8 cellular contexts compared by ENCODE assay signal in genomic region chr20:10219452-10219791, GRCh38. TPM values are rescaled to one million over a fixed set of nuclear protein-coding genes. Genes with fewer than 3 reads are reported as not detected.
DNase-seq lines count a peak whose midpoint lies in the region; ATAC-seq and TF ChIP-seq lines count a peak whose summit lies in the region.

No MANE protein-coding gene starts in this region.

- H3K9me3 Mint-ChIP-seq in activated CD4-positive, alpha-beta memory T cell treated with anti-CD3 and anti-CD28 coated beads for 36 hours: peaks cover 4% of the 10 kb centered on the region

- CTCF ChIA-PET in activated CD4-positive, alpha-beta memory T cell treated with anti-CD3 and anti-CD28 coated beads for 36 hours (lab: Charles Lee): no interaction called here

- H3K36me3 ChIP-seq in ectodermal cell (ENCODE audit: control insufficient read depth, insufficient read depth, low read length): no peaks in the 10 kb centered on the region

- peak; percentile 79 for DNase-seq in GM13977 (ENCODE audit: low spot score)
- peak; percentile 64 for DNase-seq in NCI-H510A treated with DMSO at 0.1 percent for 48 hours (lab: John Stamatoyannopoulos, UW)
- DNase-seq in activated CD4-positive, alpha-beta memory T cell treated with anti-CD3 and anti-CD28 coated beads for 36 hours: peak; percentile 69
- peak; percentile 35 to 88 for DNase-seq in lower leg skin (ENCODE audit: low spot score in 2 of 2)
- peak; percentile 41 for DNase-seq in stimulated activated CD8-positive, alpha-beta memory T cell treated with anti-CD3 and anti-CD28 coated beads, Interleukin-15, amount 100 ng/mL, for 24 hours (ENCODE audit: low read depth)

- no peak overlapping the region for H3K4me3 Mint-ChIP-seq in activated CD4-positive, alpha-beta memory T cell treated with anti-CD3 and anti-CD28 coated beads for 36 hours

- peaks cover 45% of the 10 kb centered on the region for H3K27me3 Mint-ChIP-seq in activated CD4-positive, alpha-beta memory T cell treated with anti-CD3 and anti-CD28 coated beads for 36 hours

- peaks cover 5% of the 10 kb centered on the region for H3K4me1 ChIP-seq in ectodermal cell (ENCODE audit: control insufficient read depth, insufficient read depth, low read length)

- H3K9me3 ChIP-seq in ectodermal cell (ENCODE audit: control insufficient read depth, low read length): no peaks in the 10 kb centered on the region

- H3K4me1 Mint-ChIP-seq in activated CD4-positive, alpha-beta memory T cell treated with anti-CD3 and anti-CD28 coated beads for 36 hours (ENCODE audit: low read depth): peaks cover 15% of the 10 kb centered on the region

- TF ChIP-seq CTCF in GM13977 (IDR thresholded peaks at IDR 0.05; ENCODE audit: extremely low read depth, insufficient read depth, missing control alignments) (peak; percentile 11), lower leg skin (IDR thresholded peaks at IDR 0.05) (no peak)

- intact Hi-C loops in activated CD4-positive, alpha-beta memory T cell treated with anti-CD3 and anti-CD28 coated beads for 36 hours (cut with micrococcal nuclease): loop anchor here (2.0 to 10.0 kb wide), 2 partner anchors 125 to 131 kb away; no protein-coding TSS in a partner anchor
- intact Hi-C loops in lower leg skin (cut with DNase I; ENCODE audit: low total_unique reads): no loop called here

- no peaks in the 10 kb centered on the region for H3K36me3 Mint-ChIP-seq in activated CD4-positive, alpha-beta memory T cell treated with anti-CD3 and anti-CD28 coated beads for 36 hours

- ATAC-seq in HG03108 (IDR thresholded peaks at IDR 0.05; ENCODE audit: unreplicated experiment) (peak; percentile 69), GM21447 (IDR thresholded peaks at IDR 0.05; ENCODE audit: unreplicated experiment) (no peak)

- H3K27ac Mint-ChIP-seq in activated CD4-positive, alpha-beta memory T cell treated with anti-CD3 and anti-CD28 coated beads for 36 hours: no peak overlapping the region

- in situ Hi-C loops in GM13977 (cut with MboI; ENCODE audit: low pct_unique_long_range_greater_than_20kb, low sequenced_read_pairs, unreplicated experiment): no loop called here

- no peak for TF ChIP-seq POLR2A in lower leg skin (IDR thresholded peaks at IDR 0.05)

- POLR2A ChIA-PET in activated CD4-positive, alpha-beta memory T cell treated with anti-CD3 and anti-CD28 coated beads for 36 hours (lab: Charles Lee): interaction anchor here (0.6 kb wide), 1 partner anchor 66 kb away, joined by 3 read pairs; no protein-coding TSS in a partner anchor

- WGBS in ectodermal cell, 2 experiments: 0 to 1% methylated on average over 32 of the region's 32 CpGs
- 1% methylated on average over 11 to 22 of the region's 32 CpGs for WGBS in lower leg skin, 2 donors

- peaks cover 49% of the 10 kb centered on the region for H3K27me3 ChIP-seq in ectodermal cell (ENCODE audit: control insufficient read depth, insufficient read depth, low read length, poor library complexity, severe bottlenecking)

- H3K27ac ChIP-seq in ectodermal cell (ENCODE audit: insufficient read depth, low read depth, low read length, poor library complexity, severe bottlenecking): no peak overlapping the region

- H3K4me3 ChIP-seq in ectodermal cell (ENCODE audit: insufficient read depth, low read depth, low read length): peak overlapping the region; percentile 38
- no peak overlapping the region for H3K4me3 ChIP-seq in lower leg skin (ENCODE audit: low read depth, poor library complexity, severe bottlenecking)

RNA-seq across cellular contexts. Expression of gene SNAP25, which starts 0.8 kb away (rescaled TPM):
- total RNA-seq in activated CD4-positive, alpha-beta memory T cell treated with anti-CD3 and anti-CD28 coated beads for 36 hours: under 1 TPM; 0.63 to 0.67 TPM
- 1.9 TPM for polyA plus RNA-seq in ectodermal cell (2013, experiment 1 of 4)
- 1.1 TPM for polyA plus RNA-seq in ectodermal cell (2013, experiment 2 of 4)
- polyA plus RNA-seq in ectodermal cell (2013, experiment 3 of 4): 1.7 TPM
- 1.7 TPM for polyA plus RNA-seq in ectodermal cell (2013, experiment 4 of 4)
- 1 to 10 TPM in 1 of 4 donors, under 1 TPM in 1, not detected in 2; 0.34 to 2.1 TPM for total RNA-seq in lower leg skin
